Comparison of ENCODE assay signal across 8 cellular contexts in genomic region chr4:4374388-4375098, GRCh38.
"Had no signal": no experiment of that assay in that cellular context is flagged by ENCODE, and none has a peak within 500 bp of the region (broad histone marks: within the 10 kb centered on the region; RNA-seq: fewer than 3 reads in every experiment).

No MANE protein-coding gene starts in this region.

- H3K4me1 ChIP-seq: HAP-1 had no signal

- H3K4me3 ChIP-seq: GM23248, HAP-1 had no signal

- H2AFZ ChIP-seq: GM23248 had no signal

- H3K36me3 ChIP-seq: HAP-1 had no signal

- H3K9ac ChIP-seq: GM23248 had no signal

- H3K27ac ChIP-seq: GM23248, HL-60 had no signal

- DNase-seq: GM23248, GOT3, H7, IMR-90, KBM-7 had no signal

- ATAC-seq: HCT116 had no signal
